In genomic region chr3:196432137-196432879, GRCh38 we compare ENCODE assay signal across 8 cellular contexts. TPM values are rescaled to one million over a fixed set of nuclear protein-coding genes. Genes with fewer than 3 reads are reported as not detected.
DNase-seq lines count a peak whose midpoint lies in the region; ATAC-seq and TF ChIP-seq lines count a peak whose summit lies in the region.

UBXN7 (minus strand) TSS chr3:196432427; CDS start chr3:196432399, 28 bp downstream.

- H3K4me1 ChIP-seq in rectal smooth muscle tissue (ENCODE audit: control insufficient read depth, insufficient read depth, low read length) (peaks cover 7% of the 10 kb centered on the region), vagina (peaks cover 26% of the 10 kb centered on the region)

- H3K27ac ChIP-seq in rectal smooth muscle tissue (ENCODE audit: low read depth, low read length) (peak within 1 kb of the TSS; percentile 97), vagina (peak within 1 kb of the TSS; percentile 91)

- peak within 1 kb of the TSS; percentile 85 for H3K4me3 ChIP-seq in rectal smooth muscle tissue (ENCODE audit: low read length)
- H3K4me3 ChIP-seq in vagina: peak within 1 kb of the TSS; percentile 65 to 72

- intact Hi-C loops in vagina (cut with DNase I): no loop called here

- TF ChIP-seq POLR2A in vagina (IDR thresholded peaks at IDR 0.05): peak in 1 of 2 donors; percentile 40

- DNase-seq in NCI-H2081 (lab: John Stamatoyannopoulos, UW) (peak; percentile 95 to 97), T-helper 9 cell (peak; percentile 98), astrocyte of the hippocampus (ENCODE audit: low read depth, low spot score) (peak; percentile 99), hepatic stellate cell (ENCODE audit: low spot score) (peak; percentile 99), vagina (ENCODE audit: extremely low spot score in 2 of 2) (peak; percentile 94 to 97)

- H3K9ac ChIP-seq in rectal smooth muscle tissue (ENCODE audit: low read length): peak within 1 kb of the TSS; percentile 86

- TF ChIP-seq CTCF in vagina (IDR thresholded peaks at IDR 0.05): no peak

- H3K36me3 ChIP-seq in rectal smooth muscle tissue (ENCODE audit: control insufficient read depth, insufficient read depth, low read length) (no peaks in the 10 kb centered on the region), vagina (no peaks in the 10 kb centered on the region)

- ATAC-seq in GM18508 (IDR thresholded peaks at IDR 0.05; ENCODE audit: insufficient read depth, unreplicated experiment) (peak; percentile 64), HG02981 (IDR thresholded peaks at IDR 0.05; ENCODE audit: unreplicated experiment) (peak; percentile 85)

- H3K27me3 ChIP-seq in rectal smooth muscle tissue (ENCODE audit: control insufficient read depth, insufficient read depth, low read length) (no peaks in the 10 kb centered on the region), vagina (no peaks in the 10 kb centered on the region)

- H3K9me3 ChIP-seq in vagina: no peaks in the 10 kb centered on the region

RNA-seq across cellular contexts. Expression of gene UBXN7, which starts in this region (rescaled TPM):
- total RNA-seq in vagina: 29.5 TPM

Comparison
In these comparisons a context has a peak if more than half of its experiments do, and no peak if none do; other contexts are left out.
1. Peak in every context shown above with its lines: DNase-seq, ATAC-seq, H3K4me3 ChIP-seq and H3K27ac ChIP-seq.